ENCODE assay signal across 7 cellular contexts in genomic region chrX:47492133-47492532, GRCh38. TPM values are rescaled to one million over a fixed set of nuclear protein-coding genes. Genes with fewer than 3 reads are reported as not detected.
DNase-seq lines count a peak whose midpoint lies in the region; ATAC-seq, FAIRE-seq and TF ChIP-seq lines count a peak whose summit lies in the region.
"Not testable (repeated sequence)": the region's sequence is repeated elsewhere in the genome, so short reads cannot be mapped to it uniquely, and the experiment has no call there.

No MANE protein-coding gene starts in this region.

- not testable (repeated sequence) for H3K27ac Mint-ChIP-seq in memory B cell; osteocyte (ENCODE audit: unreplicated experiment)

- BruUV-seq in GM12878 (replicated peaks; lab: Mats Ljungman, UMichigan) = not testable (repeated sequence)

- 11% methylated on average over 4 of the region's 4 CpGs for WGBS in GM12878 (ENCODE audit: insufficient coverage, insufficient replicate concordance, low lambda C conversion rate, missing lambda C conversion rate)

- H3K27ac ChIP-seq in BLaER1; GM12878 (ENCODE audit: control insufficient read depth, insufficient read depth): not testable (repeated sequence)
- peak overlapping the region in 3 of 4 donors; percentile 88 to 97 (median 88) for H3K27ac ChIP-seq in gastrocnemius medialis

- in situ Hi-C loops in GM12878 (cut with MboI); gastrocnemius medialis (cut with MboI; ENCODE audit: low sequenced_read_pairs in 4 of 4): not testable (repeated sequence)

- SMC1A ChIA-PET in GM12878 (lab: Charles Lee; ENCODE audit: uncharacterized antibody, unreplicated experiment) = interaction anchor here (1.1 kb wide), 1 partner anchor 9 kb away, joined by 3 read pairs; no protein-coding TSS in a partner anchor

- TF ChIP-seq CTCF in GM12865 (IDR thresholded peaks at IDR 0.05; ENCODE audit: insufficient read depth, low read depth, low read length, missing control alignments); GM12878 (IDR thresholded peaks at IDR 0.05 in 2 of 3, conservative IDR thresholded peaks at IDR 0.05 in 1 of 3; ENCODE audit: control insufficient read depth in 2 of 3, extremely low read depth in 1 of 3, insufficient read depth in 1 of 3, low read depth in 3 of 3, low read length in 3 of 3); osteocyte (IDR thresholded peaks at IDR 0.05); gastrocnemius medialis (IDR thresholded peaks at IDR 0.05 in 4 of 5, conservative IDR thresholded peaks at IDR 0.05 in 1 of 5): not testable (repeated sequence)

- not testable (repeated sequence) for TF ChIP-seq POLR2A in GM12878 (IDR thresholded peaks at IDR 0.05; ENCODE audit: low read depth, low read length); gastrocnemius medialis (IDR thresholded peaks at IDR 0.05)

- RAD21 ChIA-PET in GM12878 (lab: Charles Lee; ENCODE audit: unreplicated experiment) = not testable (repeated sequence)

- H3K4me1 Mint-ChIP-seq in memory B cell; osteocyte (ENCODE audit: unreplicated experiment): not testable (repeated sequence)

- H3K36me3 ChIP-seq in BLaER1; GM12878 (ENCODE audit: control insufficient read depth in 2 of 2, insufficient read depth in 2 of 2, low read length in 1 of 2); gastrocnemius medialis: not testable (repeated sequence)

- CTCF ChIA-PET in GM12878 (lab: Yijun Ruan, JAX) = interaction anchor here (1.5 kb wide), 1 partner anchor 9 kb away, joined by 3 read pairs; no protein-coding TSS in a partner anchor

- H3K4me3 Mint-ChIP-seq in memory B cell; osteocyte (ENCODE audit: unreplicated experiment): not testable (repeated sequence)

- not testable (repeated sequence) for H3K27me3 Mint-ChIP-seq in memory B cell; osteocyte (ENCODE audit: unreplicated experiment)

- not testable (repeated sequence) for TF ChIP-seq RAD21 in GM12878 (IDR thresholded peaks at IDR 0.05; ENCODE audit: insufficient read depth, low read depth, low read length)

- H3K4me1 ChIP-seq in BLaER1 = peaks cover 11% of the 10 kb centered on the region; the same call in 1 of the 2 replicates
- H3K4me1 ChIP-seq in GM12878 (ENCODE audit: control insufficient read depth, insufficient read depth, low read length); gastrocnemius medialis: not testable (repeated sequence)

- peak; percentile 26 for DNase-seq in GM12865 (ENCODE audit: low read depth)
- DNase-seq in GM12878 (ENCODE audit: low read depth, low spot score); memory B cell (ENCODE audit: low spot score in 2 of 2); gastrocnemius medialis: not testable (repeated sequence)
- DNase-seq in kidney glomerular epithelial cell (lab: John Stamatoyannopoulos, UW) = peak; percentile 27
- peak; percentile 11 for DNase-seq in osteocyte (ENCODE audit: extremely low spot score, unreplicated experiment)

- intact Hi-C loops in GM12878 (cut with micrococcal nuclease; ENCODE audit: unreplicated experiment); gastrocnemius medialis (cut with DNase I; ENCODE audit: low total_unique reads): not testable (repeated sequence)

- H2AFZ ChIP-seq in GM12878 (ENCODE audit: control insufficient read depth, low read depth, low read length) = not testable (repeated sequence)

- POLR2A ChIA-PET in GM12878 (lab: Charles Lee) = not testable (repeated sequence)

- not testable (repeated sequence) for TF ChIP-seq EP300 in GM12878 (IDR thresholded peaks at IDR 0.05; ENCODE audit: borderline replicate concordance in 1 of 2, control insufficient read depth in 1 of 2, low read depth in 2 of 2, low read length in 2 of 2)

- peaks cover 55% of the 10 kb centered on the region for H3K27me3 ChIP-seq in BLaER1
- H3K27me3 ChIP-seq in GM12878 (replicated peaks in 1 of 2; ENCODE audit: control insufficient read depth in 2 of 2, insufficient read depth in 2 of 2, low read length in 1 of 2); gastrocnemius medialis: not testable (repeated sequence)

- H3K4me3 ChIP-seq in BLaER1; GM12865 (ENCODE audit: low read depth, low read length); GM12878; gastrocnemius medialis: not testable (repeated sequence)

- not testable (repeated sequence) for H3K9ac ChIP-seq in BLaER1; GM12878 (ENCODE audit: control insufficient read depth, insufficient read depth, low read length)

- not testable (repeated sequence) for H3K36me3 Mint-ChIP-seq in memory B cell; osteocyte (ENCODE audit: unreplicated experiment)

- FAIRE-seq in GM12878 (lab: Jason Lieb, UNC) = not testable (repeated sequence)

- H3K4me2 ChIP-seq in BLaER1 = peak overlapping the region; percentile 26
- not testable (repeated sequence) for H3K4me2 ChIP-seq in GM12878 (ENCODE audit: control insufficient read depth, insufficient read depth)

- H3K79me2 ChIP-seq in GM12878 (ENCODE audit: control insufficient read depth, insufficient read depth, low read length) = not testable (repeated sequence)

- not testable (repeated sequence) for H4K20me1 ChIP-seq in BLaER1; GM12878 (ENCODE audit: control insufficient read depth, insufficient read depth)

- peaks cover 29% of the 10 kb centered on the region for H3K9me3 ChIP-seq in BLaER1
- H3K9me3 ChIP-seq in GM12878 (replicated peaks; ENCODE audit: control insufficient read depth, insufficient read depth, low read length); gastrocnemius medialis: not testable (repeated sequence)

- H3K9me3 Mint-ChIP-seq in memory B cell = not testable (repeated sequence)
- H3K9me3 Mint-ChIP-seq in osteocyte (ENCODE audit: unreplicated experiment) = peaks cover 17% of the 10 kb centered on the region

- ATAC-seq in GM12878 (peak; percentile 30; the same call in 2 of the 3 replicates), memory B cell (ENCODE audit: low read depth) (peak; percentile 54)
- not testable (repeated sequence) for ATAC-seq in gastrocnemius medialis

RNA-seq across cellular contexts. Expression of gene ZNF41, which starts 9.1 kb away (rescaled TPM):
- 13.8 and 16.6 TPM in 2 replicates for total RNA-seq in GM12878 (2013; cell fraction: nucleolus; rRNA removed)
- 6.4 and 9.5 TPM in 2 replicates for total RNA-seq in GM12878 (2014; rRNA removed)
- 9.5 and 10.6 TPM in 2 replicates for total RNA-seq in GM12878 (2014; rRNA removed; fragmentation: Illumina TruSeq; extraction: Trizol)
- 7.1 and 8.8 TPM in 2 replicates for total RNA-seq in GM12878 (2021)
- polyA plus RNA-seq in GM12878 (2011; ENCODE audit: low read depth) = 2.2 TPM
- polyA plus RNA-seq in GM12878 (2011; rRNA removed) = 7.1 and 8.2 TPM in 2 replicates
- 4.1 and 4.9 TPM in 2 replicates for polyA plus RNA-seq in GM12878 (2011; cell fraction: cytosol; rRNA removed)
- 4.3 and 4.4 TPM in 2 replicates for polyA plus RNA-seq in GM12878 (2011; cell fraction: nucleus; rRNA removed)
- polyA plus RNA-seq in GM12878 (2012) = 2.8 and 3.0 TPM in 2 replicates
- polyA plus RNA-seq in GM12878 (2014; fragmentation: Illumina TruSeq; extraction: Trizol) = 10.1 and 11.3 TPM in 2 replicates
- polyA plus RNA-seq in GM12878 (2014; fragmentation: Nextera tagmentation; extraction: Ambion mirVana) = 1 to 10 TPM in 1 of 2 experiments, under 1 TPM in 1; 0.95 to 1.2 TPM
- 5.1 and 6.4 TPM in 2 replicates for polyA plus RNA-seq in GM12878 (2014; rRNA removed)
- 1 to 10 TPM; 7.8 to 8.8 TPM for polyA plus RNA-seq in GM12878 (2016; fragmentation: Nextera tagmentation; extraction: Ambion mirVana)
- polyA minus RNA-seq in GM12878 (2011; rRNA and poly(A)+ RNA removed) = 8.5 and 13.9 TPM in 2 replicates
- polyA minus RNA-seq in GM12878 (2011; cell fraction: cytosol; rRNA and poly(A)+ RNA removed) = 3.7 and 4.8 TPM in 2 replicates
- 2.4 and 3.4 TPM in 2 replicates for polyA minus RNA-seq in GM12878 (2011; cell fraction: nucleus; rRNA and poly(A)+ RNA removed)
- total RNA-seq in osteocyte = 6.3 and 8.8 TPM in 2 replicates
- 10 to 100 TPM in 3 of 4 donors, 1 to 10 TPM in 1; 8.7 to 14.9 (median 11.7) TPM for total RNA-seq in gastrocnemius medialis
